ENCODE assay signal across 36 cellular contexts in genomic region chr2:133209325-133209724, GRCh38.
"Had no signal": no experiment of that assay in that cellular context is flagged by ENCODE, and none has a peak within 500 bp of the region (broad histone marks: within the 10 kb centered on the region; RNA-seq: fewer than 3 reads in every experiment).

No MANE protein-coding gene starts in this region.

- H3K4me3 ChIP-seq: adrenal gland, ascending aorta, cardiac muscle cell had no signal

- DNase-seq: activated B cell treated with CpG ODN at 0.5 μM for 24 hours; activated CD4-positive, alpha-beta memory T cell treated with anti-CD3 and anti-CD28 coated beads for 36 hours; activated CD4-positive, alpha-beta T cell treated with anti-CD3 and anti-CD28 coated beads for 4 hours; activated CD4-positive, alpha-beta T cell treated with anti-CD3 and anti-CD28 coated beads, Interleukin-2, amount 10 ng/mL, durations not matched to agents 24 days and 14 days; activated CD4-positive, alpha-beta T cell treated with anti-CD3 and anti-CD28 coated beads, Interleukin-2, amount 50 U/mL, for 1 hour; activated CD4-positive, alpha-beta T cell treated with anti-CD3 and anti-CD28 coated beads, Interleukin-2, amount 50 U/mL, for 4 hours; activated CD4-positive, CD25-positive, alpha-beta regulatory T cell treated with anti-CD3 and anti-CD28 coated beads, Interleukin-2, amount 50 U/mL, for 72 hours; activated CD8-positive, alpha-beta memory T cell treated with anti-CD3 and anti-CD28 coated beads, Interleukin-2, amount 50 U/mL, for 4 hours; activated CD8-positive, alpha-beta T cell treated with anti-CD3 and anti-CD28 coated beads for 36 hours; activated effector memory CD4-positive, alpha-beta T cell treated with anti-CD3 and anti-CD28 coated beads, Interleukin-2, amount 50 U/mL, for 16 hours; activated gamma-delta T cell treated with Interleukin-2 at 50 U/mL for 16 hours; activated naive CD4-positive, alpha-beta T cell; activated naive CD4-positive, alpha-beta T cell treated with anti-CD3 and anti-CD28 coated beads for 36 hours; activated naive CD4-positive, alpha-beta T cell treated with anti-CD3 and anti-CD28 coated beads, Interleukin-2, amount 50 U/mL, for 16 hours; activated naive CD8-positive, alpha-beta T cell treated with anti-CD3 and anti-CD28 coated beads for 36 hours; activated T-cell treated with anti-CD3 and anti-CD28 coated beads for 4 hours; activated T-cell treated with anti-CD3 and anti-CD28 coated beads, Interleukin-2, amount 50 U/mL, for 1 hour; activated T-cell treated with anti-CD3 and anti-CD28 coated beads, Interleukin-2, amount 50 U/mL, for 4 hours; activated T-cell treated with anti-CD3 and anti-CD28 coated beads, Interleukin-2, amount 50 U/mL, for 72 hours; adrenal gland; amniotic stem cell; cerebellar nuclear complex; T-helper 2 cell; T-helper 9 cell had no signal

- FAIRE-seq: bronchial epithelial cell, TTC549 had no signal

- H3K27me3 ChIP-seq: adrenal gland, ascending aorta, cardiac muscle cell had no signal

- H3K4me1 ChIP-seq: adrenal gland, ascending aorta had no signal

- H3K9me3 Mint-ChIP-seq: activated T-helper 1 cell treated with anti-CD3 and anti-CD28 coated beads, Interleukin-12 subunit alpha, Interleukin-12 subunit beta, Interleukin-2, Interleukin-4 antibody, amounts not matched to agents 30 ng/mL and 10 ng/mL and 1 ng/mL, durations not matched to agents 14 hours and 24 hours and 36 hours; T-helper 1 cell treated with Interleukin-12 subunit alpha and Interleukin-12 subunit beta and Interleukin-4 antibody, amounts not matched to agents 30 μg/mL and 1 μg/mL, for 36 hours had no signal

- H3K4me1 Mint-ChIP-seq: activated B cell treated with CpG ODN at 0.5 μM for 24 hours; activated CD4-positive, alpha-beta T cell treated with anti-CD3 and anti-CD28 coated beads, Interleukin-2, amount 10 ng/mL, durations not matched to agents 24 days and 14 days; activated naive CD8-positive, alpha-beta T cell treated with anti-CD3 and anti-CD28 coated beads for 36 hours; activated T-helper 17 cell treated with anti-CD3 and anti-CD28 coated beads, Interleukin-2, amount 50 U/mL, for 72 hours; brain; central memory CD8-positive, alpha-beta T cell had no signal

- H3K4me3 Mint-ChIP-seq: activated B cell treated with CpG ODN at 0.5 μM for 24 hours; activated CD4-positive, alpha-beta memory T cell treated with anti-CD3 and anti-CD28 coated beads for 36 hours; activated CD4-positive, alpha-beta T cell treated with anti-CD3 and anti-CD28 coated beads, Interleukin-2, amount 10 ng/mL, durations not matched to agents 24 days and 14 days; activated CD8-positive, alpha-beta T cell treated with anti-CD3 and anti-CD28 coated beads for 36 hours; activated naive CD4-positive, alpha-beta T cell treated with anti-CD3 and anti-CD28 coated beads for 36 hours; activated naive CD8-positive, alpha-beta T cell treated with anti-CD3 and anti-CD28 coated beads for 36 hours; activated T-cell treated with anti-CD3 and anti-CD28 coated beads, Interleukin-2, amount 50 U/mL, for 4 hours; activated T-cell treated with anti-CD3 and anti-CD28 coated beads, Interleukin-2, amount 50 U/mL, for 72 hours; activated T-helper 1 cell treated with anti-CD3 and anti-CD28 coated beads, Interleukin-12 subunit alpha, Interleukin-12 subunit beta, Interleukin-2, Interleukin-4 antibody, amounts not matched to agents 30 ng/mL and 10 ng/mL and 1 ng/mL, durations not matched to agents 14 hours and 24 hours and 36 hours; activated T-helper 17 cell treated with anti-CD3 and anti-CD28 coated beads, Interleukin-2, amount 50 U/mL, for 72 hours; brain; central memory CD8-positive, alpha-beta T cell; T-helper 1 cell treated with Interleukin-12 subunit alpha and Interleukin-12 subunit beta and Interleukin-4 antibody, amounts not matched to agents 30 μg/mL and 1 μg/mL, for 36 hours; T-helper 2 cell treated with Interferon-gamma antibody and Interleukin-4, amounts not matched to agents 5 μg/mL and 100 μg/mL, for 36 hours had no signal

- H3K36me3 ChIP-seq: adrenal gland, ascending aorta, cardiac muscle cell had no signal

- H3K27ac Mint-ChIP-seq: activated B cell treated with CpG ODN at 0.5 μM for 24 hours; activated CD4-positive, alpha-beta memory T cell treated with anti-CD3 and anti-CD28 coated beads for 36 hours; activated CD4-positive, alpha-beta T cell treated with anti-CD3 and anti-CD28 coated beads, Interleukin-2, amount 10 ng/mL, durations not matched to agents 24 days and 14 days; activated CD8-positive, alpha-beta T cell treated with anti-CD3 and anti-CD28 coated beads for 36 hours; activated naive CD4-positive, alpha-beta T cell treated with anti-CD3 and anti-CD28 coated beads for 36 hours; activated naive CD4-positive, alpha-beta T cell treated with anti-CD3 and anti-CD28 coated beads, Interleukin-2, amount 50 U/mL, for 72 hours; activated naive CD8-positive, alpha-beta T cell treated with anti-CD3 and anti-CD28 coated beads for 36 hours; activated T-cell treated with anti-CD3 and anti-CD28 coated beads, Interleukin-2, amount 50 U/mL, for 72 hours; activated T-helper 1 cell treated with anti-CD3 and anti-CD28 coated beads, Interleukin-12 subunit alpha, Interleukin-12 subunit beta, Interleukin-2, Interleukin-4 antibody, amounts not matched to agents 30 ng/mL and 10 ng/mL and 1 ng/mL, durations not matched to agents 14 hours and 24 hours and 36 hours; activated T-helper 17 cell treated with anti-CD3 and anti-CD28 coated beads, Interleukin-2, amount 50 U/mL, for 72 hours; brain; T-helper 1 cell treated with Interleukin-12 subunit alpha and Interleukin-12 subunit beta and Interleukin-4 antibody, amounts not matched to agents 30 μg/mL and 1 μg/mL, for 36 hours; T-helper 2 cell treated with Interferon-gamma antibody and Interleukin-4, amounts not matched to agents 5 μg/mL and 100 μg/mL, for 36 hours had no signal

- H3K27me3 Mint-ChIP-seq: activated B cell treated with CpG ODN at 0.5 μM for 24 hours; activated CD4-positive, alpha-beta memory T cell treated with anti-CD3 and anti-CD28 coated beads for 36 hours; activated CD4-positive, alpha-beta T cell treated with anti-CD3 and anti-CD28 coated beads, Interleukin-2, amount 10 ng/mL, durations not matched to agents 24 days and 14 days; activated CD8-positive, alpha-beta T cell treated with anti-CD3 and anti-CD28 coated beads for 36 hours; activated naive CD8-positive, alpha-beta T cell treated with anti-CD3 and anti-CD28 coated beads for 36 hours; activated T-helper 17 cell treated with anti-CD3 and anti-CD28 coated beads, Interleukin-2, amount 50 U/mL, for 72 hours; brain; central memory CD8-positive, alpha-beta T cell had no signal

- H3K27ac ChIP-seq: adrenal gland, ascending aorta, cardiac muscle cell, VCaP had no signal

- H3K9me3 ChIP-seq: adrenal gland had no signal

- H3K36me3 Mint-ChIP-seq: activated CD4-positive, alpha-beta memory T cell treated with anti-CD3 and anti-CD28 coated beads for 36 hours; activated naive CD8-positive, alpha-beta T cell treated with anti-CD3 and anti-CD28 coated beads for 36 hours had no signal

- ATAC-seq: activated CD8-positive, alpha-beta T cell treated with anti-CD3 and anti-CD28 coated beads for 36 hours; activated naive CD4-positive, alpha-beta T cell treated with anti-CD3 and anti-CD28 coated beads, Interleukin-2, amount 50 U/mL, for 72 hours; activated T-cell treated with anti-CD3 and anti-CD28 coated beads, Interleukin-2, amount 50 U/mL, for 4 hours; activated T-cell treated with anti-CD3 and anti-CD28 coated beads, Interleukin-2, amount 50 U/mL, for 72 hours; activated T-helper 17 cell treated with anti-CD3 and anti-CD28 coated beads, Interleukin-2, amount 50 U/mL, for 72 hours had no signal
